19 cellular contexts compared by ENCODE assay signal in the genomic region with DNA sequence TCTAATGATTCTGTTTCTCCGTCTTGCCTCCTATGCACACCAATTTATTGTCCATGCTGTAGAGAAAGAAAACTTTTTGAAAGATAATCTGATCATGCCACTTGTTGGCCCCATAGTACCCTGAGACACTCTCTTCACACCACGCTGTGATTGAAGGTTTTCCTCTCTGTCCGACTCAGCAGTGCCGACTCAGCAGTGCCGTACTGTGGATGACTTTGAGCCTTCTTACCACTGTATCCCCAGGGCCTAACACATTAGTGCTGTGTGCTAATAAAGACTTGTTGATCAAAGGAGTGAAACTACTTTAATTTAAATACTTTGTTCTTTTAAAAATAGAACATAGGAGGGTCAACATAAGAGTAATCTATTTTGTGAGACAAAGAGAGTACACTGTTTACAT.
A peak's percentile ranks its signal among the peaks of the same experiment; 100 is the strongest.
DNase-seq lines count a peak whose midpoint lies in the region; ATAC-seq, FAIRE-seq and TF ChIP-seq lines count a peak whose summit lies in the region.
"Had no signal": no experiment of that assay in that cellular context is flagged by ENCODE, and none has a peak within 500 bp of the region (broad histone marks: within the 10 kb centered on the region; RNA-seq: fewer than 3 reads in every experiment).

No MANE protein-coding gene starts in this region.

- no peak overlapping the region for H2BK120ac ChIP-seq in mesendoderm (ENCODE audit: low read depth, low read length)

- no peak overlapping the region for H3K27ac ChIP-seq in CD8-positive, alpha-beta memory T cell (ENCODE audit: low read depth, low read length)
- peak overlapping the region; percentile 70 for H3K27ac ChIP-seq in effector memory CD4-positive, alpha-beta T cell (ENCODE audit: insufficient read depth, low read length, poor library complexity, severe bottlenecking)
- H3K27ac ChIP-seq in kidney (ENCODE audit: low read depth in 2 of 2, low read length in 2 of 2) (no peak overlapping the region), mesendoderm (ENCODE audit: low read depth, low read length) (no peak overlapping the region)
- H3K27ac ChIP-seq: 22Rv1, dorsolateral prefrontal cortex, uterus had no signal

- no peak overlapping the region for H3K4ac ChIP-seq in mesendoderm (ENCODE audit: low read depth, low read length)

- H4K8ac ChIP-seq in mesendoderm (ENCODE audit: low read depth, low read length): no peak overlapping the region

- H2BK15ac ChIP-seq in mesendoderm (replicated peaks; ENCODE audit: low read depth): no peak overlapping the region

- TF ChIP-seq CTCF in kidney (IDR thresholded peaks at IDR 0.05; ENCODE audit: borderline replicate concordance, extremely low read depth, insufficient read depth): peak; percentile 8

- H3K79me2 ChIP-seq in mesendoderm (ENCODE audit: control insufficient read depth, insufficient read depth, low read length): no peaks in the 10 kb centered on the region

- no peak overlapping the region for H3K9ac ChIP-seq in kidney (ENCODE audit: low read length in 2 of 2)
- no peak overlapping the region for H3K9ac ChIP-seq in mesendoderm (ENCODE audit: low read length)
- H3K9ac ChIP-seq: SK-N-SH had no signal

- no peak overlapping the region for H3K23ac ChIP-seq in mesendoderm (ENCODE audit: low read length)

- CTCF ChIA-PET in CD8-positive, alpha-beta memory T cell (lab: Charles Lee): no interaction called here

- H3K4me2 ChIP-seq in mesendoderm (ENCODE audit: low read length): no peak overlapping the region
- H3K4me2 ChIP-seq: SK-N-SH had no signal

- peaks cover 8% of the 10 kb centered on the region for H3K36me3 Mint-ChIP-seq in T-helper 1 cell treated with Interleukin-12 subunit alpha and Interleukin-12 subunit beta and Interleukin-4 antibody, amounts not matched to agents 30 μg/mL and 1 μg/mL, for 36 hours (ENCODE audit: low read depth)
- H3K36me3 Mint-ChIP-seq in CD8-positive, alpha-beta memory T cell: peaks cover 0 to 40% (median 7%) of the 10 kb centered on the region in 3 donors

- H3K27me3 Mint-ChIP-seq in T-helper 1 cell treated with Interleukin-12 subunit alpha and Interleukin-12 subunit beta and Interleukin-4 antibody, amounts not matched to agents 30 μg/mL and 1 μg/mL, for 36 hours (ENCODE audit: low read depth): no peaks in the 10 kb centered on the region
- H3K27me3 Mint-ChIP-seq in CD8-positive, alpha-beta memory T cell: no peaks in the 10 kb centered on the region
- H3K27me3 Mint-ChIP-seq: B cell had no signal

- H3K56ac ChIP-seq in mesendoderm (ENCODE audit: low read length): no peak overlapping the region

- intact Hi-C loops in kidney (cut with DNase I): no loop called here

- H3K36me3 ChIP-seq in CD8-positive, alpha-beta memory T cell (ENCODE audit: insufficient read depth, low read length): peaks cover 11% of the 10 kb centered on the region
- H3K36me3 ChIP-seq in effector memory CD4-positive, alpha-beta T cell (ENCODE audit: control insufficient read depth, insufficient read depth, low read length): peaks cover 22% of the 10 kb centered on the region
- H3K36me3 ChIP-seq in kidney (ENCODE audit: control insufficient read depth in 1 of 2, insufficient read depth in 2 of 2, low read length in 2 of 2): peaks cover 0 to 4% of the 10 kb centered on the region in 2 donors
- H3K36me3 ChIP-seq in mesendoderm (ENCODE audit: control insufficient read depth, insufficient read depth, low read length): no peaks in the 10 kb centered on the region
- H3K36me3 ChIP-seq: uterus had no signal

- H3K27ac Mint-ChIP-seq in T-helper 1 cell treated with Interleukin-12 subunit alpha and Interleukin-12 subunit beta and Interleukin-4 antibody, amounts not matched to agents 30 μg/mL and 1 μg/mL, for 36 hours: peak overlapping the region; percentile 6
- peak overlapping the region in 7 of 8 donors; percentile 7 to 91 (median 61) for H3K27ac Mint-ChIP-seq in CD8-positive, alpha-beta memory T cell
- H3K27ac Mint-ChIP-seq: B cell had no signal

- no peak overlapping the region for H2BK5ac ChIP-seq in mesendoderm (ENCODE audit: low read length)

- WGBS in mesendoderm (ENCODE audit: extremely low coverage, insufficient coverage, low lambda C conversion rate): no CpG with 5 or more reads among the region's 5 CpGs

- no peak for FAIRE-seq in kidney (lab: Jason Lieb, UNC)
- FAIRE-seq: bronchial epithelial cell had no signal

- H3K4me3 Mint-ChIP-seq in T-helper 1 cell treated with Interleukin-12 subunit alpha and Interleukin-12 subunit beta and Interleukin-4 antibody, amounts not matched to agents 30 μg/mL and 1 μg/mL, for 36 hours: no peak overlapping the region
- no peak overlapping the region for H3K4me3 Mint-ChIP-seq in CD8-positive, alpha-beta memory T cell
- H3K4me3 Mint-ChIP-seq: B cell had no signal

- no peak for ATAC-seq in HG03354 (IDR thresholded peaks at IDR 0.05; ENCODE audit: poor library complexity, severe bottlenecking, unreplicated experiment)

- no peaks in the 10 kb centered on the region for H3K9me3 ChIP-seq in CD8-positive, alpha-beta memory T cell (ENCODE audit: low read length)
- no peaks in the 10 kb centered on the region for H3K9me3 ChIP-seq in effector memory CD4-positive, alpha-beta T cell (ENCODE audit: control insufficient read depth, low read length)
- H3K9me3 ChIP-seq in kidney (ENCODE audit: control insufficient read depth in 1 of 2, low read length in 2 of 2): no peaks in the 10 kb centered on the region
- H3K9me3 ChIP-seq: SK-N-SH, uterus had no signal

- H3K9me3 Mint-ChIP-seq in T-helper 1 cell treated with Interleukin-12 subunit alpha and Interleukin-12 subunit beta and Interleukin-4 antibody, amounts not matched to agents 30 μg/mL and 1 μg/mL, for 36 hours: no peaks in the 10 kb centered on the region
- no peaks in the 10 kb centered on the region for H3K9me3 Mint-ChIP-seq in CD8-positive, alpha-beta memory T cell

- H3K4me1 ChIP-seq in CD8-positive, alpha-beta memory T cell (ENCODE audit: insufficient read depth, low read length): peaks cover 27% of the 10 kb centered on the region
- peaks cover 32% of the 10 kb centered on the region for H3K4me1 ChIP-seq in effector memory CD4-positive, alpha-beta T cell (ENCODE audit: control insufficient read depth, insufficient read depth, low read length, poor library complexity, severe bottlenecking)
- H3K4me1 ChIP-seq in kidney (ENCODE audit: control insufficient read depth in 1 of 2, insufficient read depth in 1 of 2, low read depth in 1 of 2, low read length in 2 of 2) (no peaks in the 10 kb centered on the region), mesendoderm (ENCODE audit: control insufficient read depth, low read depth, low read length) (no peaks in the 10 kb centered on the region)
- H3K4me1 ChIP-seq: uterus had no signal

- POLR2A ChIA-PET in CD8-positive, alpha-beta memory T cell (lab: Charles Lee): no interaction called here

- H3K27me3 ChIP-seq in CD8-positive, alpha-beta memory T cell (ENCODE audit: insufficient read depth, low read length, poor library complexity, severe bottlenecking): no peaks in the 10 kb centered on the region
- H3K27me3 ChIP-seq in effector memory CD4-positive, alpha-beta T cell (replicated peaks; ENCODE audit: control insufficient read depth, insufficient read depth, low read length, poor library complexity, severe bottlenecking): no peaks in the 10 kb centered on the region
- no peaks in the 10 kb centered on the region for H3K27me3 ChIP-seq in mesendoderm (ENCODE audit: insufficient read depth, low read length, poor library complexity)
- H3K27me3 ChIP-seq: dorsolateral prefrontal cortex, uterus had no signal

- no peak overlapping the region for H2AK5ac ChIP-seq in mesendoderm (ENCODE audit: low read length)

- H4K5ac ChIP-seq in mesendoderm (ENCODE audit: low read length): no peak overlapping the region

- DNase-seq in T-helper 1 cell (no peak), kidney (no peak), mesendoderm (no peak), activated gamma-delta T cell treated with Interleukin-2 at 50 U/mL for 16 hours (no peak)
- no peak for DNase-seq in CD8-positive, alpha-beta memory T cell
- DNase-seq in effector memory CD4-positive, alpha-beta T cell: no peak
- DNase-seq: dorsolateral prefrontal cortex, NCI-H1417 treated with DMSO at 0.1 percent for 48 hours, NCI-H2171 treated with DMSO at 0.1 percent for 48 hours, NCI-H526 treated with DMSO at 0.1 percent for 48 hours, retina, SK-N-SH, substantia nigra, uterus had no signal

- no peak overlapping the region for H3K4me3 ChIP-seq in CD8-positive, alpha-beta memory T cell (ENCODE audit: low read length)
- H3K4me3 ChIP-seq in effector memory CD4-positive, alpha-beta T cell (ENCODE audit: insufficient read depth, low read depth, low read length, poor library complexity, severe bottlenecking): no peak overlapping the region
- H3K4me3 ChIP-seq in kidney (ENCODE audit: low read length in 2 of 2) (no peak overlapping the region), mesendoderm (ENCODE audit: low read length) (no peak overlapping the region)
- H3K4me3 ChIP-seq: dorsolateral prefrontal cortex, uterus had no signal

- no peaks in the 10 kb centered on the region for H3K79me1 ChIP-seq in mesendoderm (ENCODE audit: low read length)

- H3K4me1 Mint-ChIP-seq in T-helper 1 cell treated with Interleukin-12 subunit alpha and Interleukin-12 subunit beta and Interleukin-4 antibody, amounts not matched to agents 30 μg/mL and 1 μg/mL, for 36 hours (ENCODE audit: low read depth): peaks cover 22% of the 10 kb centered on the region
- H3K4me1 Mint-ChIP-seq in CD8-positive, alpha-beta memory T cell: peaks cover 29 to 53% (median 36%) of the 10 kb centered on the region in 3 donors

- H3K18ac ChIP-seq in mesendoderm (ENCODE audit: low read length): no peak overlapping the region
